ENCODE assay signal across 27 cellular contexts in genomic region chr6:107677399-107677798, GRCh38.
"Had no signal": no experiment of that assay in that cellular context is flagged by ENCODE, and none has a peak within 500 bp of the region (broad histone marks: within the 10 kb centered on the region; RNA-seq: fewer than 3 reads in every experiment).

No MANE protein-coding gene starts in this region.

- DNase-seq: stimulated activated CD4-positive, alpha-beta T cell treated with anti-CD3 and anti-CD28 coated beads, Interleukin-2, amount 100 ng/mL, for 48 hours; stimulated activated CD4-positive, alpha-beta T cell treated with anti-CD3 and anti-CD28 coated beads, Interleukin-4, amount 100 ng/mL, for 1 hour; stimulated activated CD4-positive, alpha-beta T cell treated with anti-CD3 and anti-CD28 coated beads, Interleukin-4, amount 100 ng/mL, for 24 hours; stimulated activated CD4-positive, alpha-beta T cell treated with anti-CD3 and anti-CD28 coated beads, Interleukin-4, amount 100 ng/mL, for 4 hours; stimulated activated CD8-positive, alpha-beta memory T cell treated with anti-CD3 and anti-CD28 coated beads, Interleukin-4, amount 100 ng/mL, for 48 hours; stimulated activated naive B cell treated with anti-CD40 and anti-IgM and Interleukin-4, amounts not matched to agents 10 μg/mL and 1 μg/mL and 100 μg/mL, for 72 hours; stimulated activated naive CD4-positive, alpha-beta T cell; stimulated activated naive CD4-positive, alpha-beta T cell treated with Interleukin-2 at 50 U/mL for 16 hours; stimulated activated naive CD8-positive, alpha-beta T cell treated with anti-CD3 and anti-CD28 coated beads, Interleukin-15, amount 100 ng/mL, for 72 hours; stimulated activated naive CD8-positive, alpha-beta T cell treated with anti-CD3 and anti-CD28 coated beads, Interleukin-15, Interleukin-2, amounts not matched to agents 100 U/mL and 50 U/mL, for 24 hours; stomach; substantia nigra; testis; thyroid gland; tibial artery; transverse colon; trophoblast cell; upper lobe of left lung; upper lobe of right lung; uterus had no signal

- FAIRE-seq: urothelium cell line had no signal

- H3K9me3 ChIP-seq: stomach, suprapubic skin, testis, thoracic aorta, thyroid gland, tibial artery, tibial nerve, transverse colon, upper lobe of left lung, upper lobe of right lung, uterus, vagina had no signal

- H3K36me3 ChIP-seq: stomach, suprapubic skin, thoracic aorta, thyroid gland, tibial artery, tibial nerve, transverse colon, upper lobe of left lung, upper lobe of right lung, uterus, vagina had no signal

- ATAC-seq: stimulated activated effector memory CD8-positive, alpha-beta T cell treated with anti-CD3 and anti-CD28 coated beads, Interleukin-12 subunit alpha, Interleukin-12 subunit beta, amount 100 ng/mL, for 72 hours; stimulated activated memory B cell treated with anti-CD40 and anti-IgM and Interleukin-4, amounts not matched to agents 10 μg/mL and 1 μg/mL and 100 μg/mL, for 72 hours; stimulated activated naive B cell treated with anti-CD40 and anti-IgM and Interleukin-4, amounts not matched to agents 10 μg/mL and 1 μg/mL and 100 μg/mL, for 72 hours; stimulated activated naive CD8-positive, alpha-beta T cell treated with anti-CD3 and anti-CD28 coated beads, Interleukin-15, amount 100 ng/mL, for 72 hours; stimulated activated naive CD8-positive, alpha-beta T cell treated with anti-CD3 and anti-CD28 coated beads, Interleukin-15, Interleukin-2, amounts not matched to agents 100 U/mL and 50 U/mL, for 24 hours; upper lobe of right lung had no signal

- H3K27ac ChIP-seq: stomach, suprapubic skin, testis, thoracic aorta, thyroid gland, tibial artery, tibial nerve, transverse colon, upper lobe of left lung, upper lobe of right lung, vagina had no signal

- H3K4me3 ChIP-seq: stomach, suprapubic skin, testis, thoracic aorta, thyroid gland, tibial artery, tibial nerve, transverse colon, upper lobe of left lung, upper lobe of right lung, uterus, vagina had no signal

- H3K4me1 ChIP-seq: testis had no signal

- H3K27me3 ChIP-seq: stomach, testis, thyroid gland, tibial artery, tibial nerve, transverse colon, upper lobe of left lung, upper lobe of right lung, uterus, vagina had no signal
